8 cellular contexts compared by ENCODE assay signal in the genomic region with DNA sequence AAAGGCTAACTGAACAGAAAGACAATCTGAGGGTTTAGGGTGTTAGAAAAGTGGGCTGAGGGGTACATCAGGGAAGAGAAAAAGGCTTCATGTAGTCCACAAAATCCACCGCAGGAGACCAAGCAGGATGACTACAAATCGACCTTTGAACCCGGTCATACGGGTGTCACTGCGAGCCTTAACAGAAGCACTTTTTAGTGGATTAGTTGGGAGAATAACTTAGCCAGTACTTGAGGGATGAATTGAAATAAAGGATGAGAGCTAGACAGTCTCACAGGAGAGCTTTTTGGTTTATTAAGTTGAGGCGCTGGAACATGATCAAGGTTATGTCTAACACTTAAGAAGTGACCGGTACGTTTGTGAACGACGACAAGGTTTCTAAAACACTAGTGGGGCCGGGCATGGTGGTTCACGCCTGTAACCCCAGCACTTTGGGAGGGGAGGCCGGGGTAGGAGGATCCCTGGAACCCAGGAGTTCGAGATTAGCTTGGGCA. TPM values are rescaled to one million over a fixed set of nuclear protein-coding genes. Genes with fewer than 3 reads are reported as not detected.
A peak's percentile ranks its signal among the peaks of the same experiment; 100 is the strongest.
DNase-seq lines count a peak whose midpoint lies in the region; ATAC-seq and TF ChIP-seq lines count a peak whose summit lies in the region.

No MANE protein-coding gene starts in this region.

- peaks cover 1% of the 10 kb centered on the region; the same call in 1 of the 2 replicates for H3K27me3 ChIP-seq in H7 (ENCODE audit: control insufficient read depth, insufficient read depth, low read length)
- H3K27me3 ChIP-seq in skeletal muscle satellite cell (ENCODE audit: control insufficient read depth, insufficient read depth, low read length) = no peaks in the 10 kb centered on the region

- intact Hi-C loops in left cardiac atrium (cut with DNase I) = no loop called here

- H3K4me3 ChIP-seq in H7 (ENCODE audit: insufficient read depth, low read depth, low read length) (peak overlapping the region; percentile 72), skeletal muscle satellite cell (ENCODE audit: low read length) (peak overlapping the region; percentile 74)

- H3K27ac ChIP-seq in VCaP = peak overlapping the region; percentile 89

- H3K4me2 ChIP-seq in skeletal muscle satellite cell (ENCODE audit: low read length) = peak overlapping the region; percentile 90

- no peaks in the 10 kb centered on the region for H3K9me3 ChIP-seq in skeletal muscle satellite cell (replicated peaks; ENCODE audit: low read length)

- TF ChIP-seq CTCF in VCaP (conservative IDR thresholded peaks at IDR 0.05) = no peak

- DNase-seq in H7 = no peak
- DNase-seq in left cardiac atrium = peak; percentile 24
- no peak for DNase-seq in MV-4-11 (lab: John Stamatoyannopoulos, UW)
- DNase-seq in SKM-1 treated with dmso at 0.1 percent for 144 hours (lab: John Stamatoyannopoulos, UW; ENCODE audit: unreplicated experiment) = no peak
- no peak for DNase-seq in SIG-M5 treated with dmso at 0.1 percent for 504 hours (lab: John Stamatoyannopoulos, UW; ENCODE audit: unreplicated experiment)

- H3K4me1 ChIP-seq in skeletal muscle satellite cell (ENCODE audit: control insufficient read depth, insufficient read depth, low read length) = peaks cover 19% of the 10 kb centered on the region

- H3K9ac ChIP-seq in skeletal muscle satellite cell (ENCODE audit: low read depth, low read length) = peak overlapping the region; percentile 85

- H3K36me3 ChIP-seq in H7 (replicated peaks; ENCODE audit: control insufficient read depth, insufficient read depth, low read length) = no peaks in the 10 kb centered on the region
- no peaks in the 10 kb centered on the region for H3K36me3 ChIP-seq in skeletal muscle satellite cell (ENCODE audit: insufficient read depth, low read length)

- ATAC-seq in left cardiac atrium (no peak), HG03460 (IDR thresholded peaks at IDR 0.05; ENCODE audit: unreplicated experiment) (no peak)

RNA-seq across cellular contexts. Expression of a gene that starts 1.2 kb away (rescaled TPM):
- total RNA-seq in H7 (2014; rRNA removed; shearing (Covaris generic)) = 11.0 and 13.6 TPM in 2 replicates
- 10 to 100 TPM; 19.1 to 29.0 TPM for total RNA-seq in left cardiac atrium
- total RNA-seq in skeletal muscle satellite cell (2012; rRNA removed) = 43.6 and 52.2 TPM in 2 replicates
